In the genomic region with DNA sequence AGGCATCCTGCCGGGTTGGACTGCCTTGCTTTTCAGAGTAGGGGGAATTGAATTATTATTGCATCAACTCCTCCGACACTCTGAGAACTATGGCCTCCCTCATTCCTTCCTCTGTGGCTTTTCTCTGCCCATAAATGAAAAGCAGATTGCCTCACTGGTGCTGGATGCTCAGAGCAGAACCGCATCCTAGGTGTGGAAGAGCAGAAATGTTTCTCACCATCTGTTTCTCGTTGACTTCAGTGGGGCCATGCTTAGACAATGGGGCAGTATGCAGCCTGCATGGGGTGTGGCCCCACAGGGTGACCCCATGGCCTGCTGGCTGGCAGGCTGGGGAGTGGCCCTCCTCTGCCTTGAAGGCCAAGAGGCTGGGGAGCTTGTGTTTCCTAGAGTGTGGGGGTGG, we compare ENCODE assay signal across 14 cellular contexts. TPM values are rescaled to one million over a fixed set of nuclear protein-coding genes. Genes with fewer than 3 reads are reported as not detected.
DNase-seq lines count a peak whose midpoint lies in the region; ATAC-seq and TF ChIP-seq lines count a peak whose summit lies in the region.
"Had no signal": no experiment of that assay in that cellular context is flagged by ENCODE, and none has a peak within 500 bp of the region (broad histone marks: within the 10 kb centered on the region; RNA-seq: fewer than 3 reads in every experiment).

No MANE protein-coding gene starts in this region.

- no peak overlapping the region for H3K4me2 ChIP-seq in GM23338
- H3K4me2 ChIP-seq in SK-N-SH, result peak overlapping the region; percentile 39
- H3K4me2 ChIP-seq in smooth muscle cell, result peak overlapping the region; percentile 18

- DNase-seq in GM23338 (ENCODE audit: low spot score) (no peak), SK-N-SH (peak; percentile 48), fibroblast of the conjunctiva (ENCODE audit: low read depth) (peak; percentile 94), smooth muscle cell (lab: John Stamatoyannopoulos, UW; ENCODE audit: unreplicated experiment) (no peak), amniotic stem cell (lab: John Stamatoyannopoulos, UW) (no peak)
- DNase-seq in activated effector memory CD4-positive, alpha-beta T cell treated with anti-CD3 and anti-CD28 coated beads, Interleukin-2, amount 50 U/mL, for 16 hours, result no peak
- no peak for DNase-seq in CD8-positive, alpha-beta T cell
- DNase-seq: DMS 273 treated with DMSO at 0.1 percent for 48 hours; effector CD8-positive, alpha-beta T cell; nephron progenitor cell; small intestine had no signal

- H3K36me3 Mint-ChIP-seq in GM23338 (ENCODE audit: low read depth), result no peaks in the 10 kb centered on the region
- H3K36me3 Mint-ChIP-seq in CD8-positive, alpha-beta T cell, result no peaks in the 10 kb centered on the region

- peak overlapping the region; percentile 69; the same call in 1 of the 2 replicates for H2AFZ ChIP-seq in GM23338
- H2AFZ ChIP-seq in SK-N-SH (ENCODE audit: low read depth), result peak overlapping the region; percentile 17; the same call in 1 of the 2 replicates
- peak overlapping the region; percentile 46 for H2AFZ ChIP-seq in smooth muscle cell (ENCODE audit: low read depth)

- ATAC-seq in GM23338, result 0 out of 3 replicates have a peak, but pooled peaks have one; percentile 17
- no peak for ATAC-seq in CD8-positive, alpha-beta T cell

- H3K4me3 ChIP-seq in GM23338 (no peak overlapping the region), SK-N-SH (ENCODE audit: low read depth in 2 of 2, low read length in 1 of 2) (no peak overlapping the region), smooth muscle cell (no peak overlapping the region)
- no peak overlapping the region for H3K4me3 ChIP-seq in CD8-positive, alpha-beta T cell (ENCODE audit: low read depth, low read length)
- H3K4me3 ChIP-seq: ascending aorta had no signal

- peaks cover 2% of the 10 kb centered on the region for H3K27me3 Mint-ChIP-seq in GM23338 (ENCODE audit: insufficient read depth, low read depth, poor library complexity)
- peaks cover 14% of the 10 kb centered on the region for H3K27me3 Mint-ChIP-seq in CD8-positive, alpha-beta T cell (ENCODE audit: low read depth)

- H3K9me2 ChIP-seq in GM23338 (ENCODE audit: insufficient read depth) (no peaks in the 10 kb centered on the region), SK-N-SH (no peaks in the 10 kb centered on the region)

- no peaks in the 10 kb centered on the region for H3K27me3 ChIP-seq in GM23338 (ENCODE audit: insufficient read depth)
- H3K27me3 ChIP-seq in SK-N-SH (ENCODE audit: insufficient read depth), result no peaks in the 10 kb centered on the region
- no peaks in the 10 kb centered on the region for H3K27me3 ChIP-seq in smooth muscle cell (ENCODE audit: low read depth)
- H3K27me3 ChIP-seq in CD8-positive, alpha-beta T cell (ENCODE audit: insufficient read depth, low read length), result no peaks in the 10 kb centered on the region
- H3K27me3 ChIP-seq: ascending aorta had no signal

- no peak for TF ChIP-seq CTCF in GM23338 (conservative IDR thresholded peaks at IDR 0.05; ENCODE audit: low read depth in 2 of 2)
- no peak for TF ChIP-seq CTCF in SK-N-SH (IDR thresholded peaks at IDR 0.05)
- TF ChIP-seq CTCF in smooth muscle cell (IDR thresholded peaks at IDR 0.05; ENCODE audit: borderline replicate concordance, insufficient read depth, poor library complexity, severe bottlenecking), result no peak
- no peak for TF ChIP-seq CTCF in CD8-positive, alpha-beta T cell (IDR thresholded peaks at IDR 0.05)

- WGBS in SK-N-SH (ENCODE audit: low lambda C conversion rate), result 31% methylated on average over 3 of the region's 4 CpGs
- WGBS in smooth muscle cell (ENCODE audit: low lambda C conversion rate), result 28% methylated on average over 4 of the region's 4 CpGs

- H3K79me2 ChIP-seq in GM23338 (replicated peaks; ENCODE audit: insufficient read depth) (no peaks in the 10 kb centered on the region), SK-N-SH (ENCODE audit: insufficient read depth) (peaks cover 16% of the 10 kb centered on the region; the same call in 1 of the 2 replicates), smooth muscle cell (ENCODE audit: low read depth) (no peaks in the 10 kb centered on the region)

- H3K27ac Mint-ChIP-seq in GM23338, result no peak overlapping the region
- H3K27ac Mint-ChIP-seq in CD8-positive, alpha-beta T cell, result no peak overlapping the region
- H3K27ac Mint-ChIP-seq: nephron progenitor cell had no signal

- no peaks in the 10 kb centered on the region for H3K9me3 ChIP-seq in SK-N-SH
- H3K9me3 ChIP-seq in smooth muscle cell (replicated peaks; ENCODE audit: low read depth), result no peaks in the 10 kb centered on the region
- H3K9me3 ChIP-seq in CD8-positive, alpha-beta T cell (ENCODE audit: low read length), result no peaks in the 10 kb centered on the region
- H3K9me3 ChIP-seq: ascending aorta had no signal

- H3K27ac ChIP-seq in GM23338 (ENCODE audit: low read depth), result no peak overlapping the region
- H3K27ac ChIP-seq in SK-N-SH (ENCODE audit: low read depth in 2 of 2, low read length in 1 of 2), result peak overlapping the region; percentile 77 to 98
- peak overlapping the region; percentile 97 for H3K27ac ChIP-seq in smooth muscle cell (ENCODE audit: low read depth)
- no peak overlapping the region for H3K27ac ChIP-seq in CD8-positive, alpha-beta T cell (ENCODE audit: low read depth, low read length)
- H3K27ac ChIP-seq: ascending aorta had no signal

- intact Hi-C loops in CD8-positive, alpha-beta T cell (cut with DNase I, micrococcal nuclease), result no loop called here

- H3K9ac ChIP-seq in SK-N-SH (peak overlapping the region; percentile 18; the same call in 1 of the 2 replicates), smooth muscle cell (ENCODE audit: low read depth) (no peak overlapping the region)

- H3K4me1 Mint-ChIP-seq in GM23338, result no peaks in the 10 kb centered on the region
- no peaks in the 10 kb centered on the region for H3K4me1 Mint-ChIP-seq in CD8-positive, alpha-beta T cell (ENCODE audit: low read depth)

- no peaks in the 10 kb centered on the region for H3K36me3 ChIP-seq in GM23338 (ENCODE audit: insufficient read depth)
- H3K36me3 ChIP-seq in SK-N-SH (replicated peaks in 1 of 2; ENCODE audit: control insufficient read depth in 1 of 2, insufficient read depth in 2 of 2, low read length in 1 of 2), result no peaks in the 10 kb centered on the region
- no peaks in the 10 kb centered on the region for H3K36me3 ChIP-seq in smooth muscle cell (ENCODE audit: low read depth)
- H3K36me3 ChIP-seq in CD8-positive, alpha-beta T cell (ENCODE audit: insufficient read depth, low read length), result no peaks in the 10 kb centered on the region
- H3K36me3 ChIP-seq: ascending aorta had no signal

- TF ChIP-seq RAD21 in SK-N-SH (IDR thresholded peaks at IDR 0.05; ENCODE audit: low read length), result no peak

- POLR2A ChIA-PET in SK-N-SH (lab: Yijun Ruan, JAX), result interaction anchor here (1.0 kb wide), 1 partner anchor 18 kb away, joined by 4 read pairs; no protein-coding TSS in a partner anchor
- POLR2A ChIA-PET in CD8-positive, alpha-beta T cell (lab: Charles Lee), result no interaction called here

- CTCF ChIA-PET in SK-N-SH (lab: Yijun Ruan, JAX), result interaction anchor here (0.9 to 1.6 kb wide), 4 partner anchors 12 to 64 kb away, joined by 3 to 6 read pairs (median 4); no protein-coding TSS in a partner anchor
- CTCF ChIA-PET in CD8-positive, alpha-beta T cell (lab: Charles Lee), result no interaction called here

- H4K20me1 ChIP-seq in GM23338 (replicated peaks; ENCODE audit: insufficient read depth), result no peaks in the 10 kb centered on the region
- H4K20me1 ChIP-seq in SK-N-SH (ENCODE audit: insufficient read depth), result no peaks in the 10 kb centered on the region
- H4K20me1 ChIP-seq in smooth muscle cell (ENCODE audit: low read depth), result no peaks in the 10 kb centered on the region

- no peaks in the 10 kb centered on the region for H3K4me1 ChIP-seq in GM23338 (ENCODE audit: insufficient read depth)
- peaks cover 17 to 44% of the 10 kb centered on the region in 2 experiments; a peak in 3 of 4 replicates for H3K4me1 ChIP-seq in SK-N-SH (ENCODE audit: control insufficient read depth in 1 of 2, insufficient read depth in 2 of 2, low read depth in 1 of 2, low read length in 1 of 2)
- peaks cover 8% of the 10 kb centered on the region for H3K4me1 ChIP-seq in smooth muscle cell (ENCODE audit: low read depth)
- no peaks in the 10 kb centered on the region for H3K4me1 ChIP-seq in CD8-positive, alpha-beta T cell (ENCODE audit: insufficient read depth, low read length)

- H3F3A ChIP-seq in GM23338 (replicated peaks; ENCODE audit: low read depth) (no peaks in the 10 kb centered on the region), SK-N-SH (replicated peaks; ENCODE audit: insufficient read depth) (peaks cover 51% of the 10 kb centered on the region), smooth muscle cell (ENCODE audit: low read depth) (peaks cover 26% of the 10 kb centered on the region)

- no peaks in the 10 kb centered on the region for H3K9me3 Mint-ChIP-seq in GM23338
- no peaks in the 10 kb centered on the region for H3K9me3 Mint-ChIP-seq in CD8-positive, alpha-beta T cell
- H3K9me3 Mint-ChIP-seq: nephron progenitor cell had no signal

- peak; percentile 76 to 80 for TF ChIP-seq EP300 in SK-N-SH (IDR thresholded peaks at IDR 0.05; ENCODE audit: borderline replicate concordance in 1 of 2, low read depth in 1 of 2, low read length in 1 of 2)

- H3K4me3 Mint-ChIP-seq in GM23338, result no peak overlapping the region
- H3K4me3 Mint-ChIP-seq in CD8-positive, alpha-beta T cell, result no peak overlapping the region
- H3K4me3 Mint-ChIP-seq: nephron progenitor cell had no signal

TF ChIP-seq in GM23338, 12 proteins besides CTCF, POLR2A, EP300 and RAD21 (continues in another document):
- TF ChIP-seq EZH2 (IDR thresholded peaks at IDR 0.05; ENCODE audit: low read depth, unreplicated experiment) (no peak), ZNF331 (CRISPR knock-in tag; IDR thresholded peaks at IDR 0.05; ENCODE audit: low read depth) (no peak), EZH2phosphoT487 (IDR thresholded peaks at IDR 0.05; ENCODE audit: unreplicated experiment) (no peak)

TF ChIP-seq in SK-N-SH, 30 proteins besides CTCF, POLR2A, EP300 and RAD21 (continues in another document):
- TF ChIP-seq ELF1 (IDR thresholded peaks at IDR 0.05), result no peak
- peak; percentile 83; the same call in 1 of the 2 replicates for TF ChIP-seq POLR2AphosphoS5 (IDR thresholded peaks at IDR 0.05; ENCODE audit: low read depth, low read length)

RNA-seq across cellular contexts. Expression of a gene that starts 27.3 kb away (rescaled TPM):
- total RNA-seq in GM23338 (2014; rRNA removed; shearing (Covaris generic)), result 8.2 and 8.9 TPM in 2 replicates
- 8.0 and 9.4 TPM in 2 replicates for polyA plus RNA-seq in GM23338 (2016; fragmentation: Nextera tagmentation; extraction: Ambion mirVana)
- 2,247 and 2,678 TPM in 2 replicates for polyA plus RNA-seq in SK-N-SH (2012; rRNA removed)
- 1,829 and 2,247 TPM in 2 replicates for polyA plus RNA-seq in SK-N-SH (2012; cell fraction: cytosol; rRNA removed)
- polyA plus RNA-seq in SK-N-SH (2012; cell fraction: nucleus; rRNA removed), result 2,574 and 3,187 TPM in 2 replicates
- total RNA-seq in smooth muscle cell, result 2,635 and 2,673 TPM in 2 replicates
- 2,505 and 2,991 TPM in 2 replicates for polyA plus RNA-seq in smooth muscle cell
- total RNA-seq in CD8-positive, alpha-beta T cell, result 1 to 10 TPM; 1.8 TPM

RNA-seq across cellular contexts. Expression of a gene that starts 46.7 kb away (rescaled TPM):
- not detected in 2 replicates for total RNA-seq in GM23338 (2014; rRNA removed; shearing (Covaris generic))
- polyA plus RNA-seq in GM23338 (2016; fragmentation: Nextera tagmentation; extraction: Ambion mirVana) (0.43 and 0.45 TPM in 2 replicates), SK-N-SH (2012; rRNA removed) (0.18 and 0.60 TPM in 2 replicates), smooth muscle cell (not detected in 2 replicates)
- polyA plus RNA-seq in SK-N-SH (2012; cell fraction: cytosol; rRNA removed), result 0.31 and 0.46 TPM in 2 replicates
- polyA plus RNA-seq in SK-N-SH (2012; cell fraction: nucleus; rRNA removed), result 0.35 and 0.49 TPM in 2 replicates
- not detected in 2 replicates for total RNA-seq in smooth muscle cell
- total RNA-seq in CD8-positive, alpha-beta T cell, result not detected
- total RNA-seq: ascending aorta, lower leg skin had no signal
- polyA plus RNA-seq: small intestine, thymus had no signal

Comparison
In these comparisons a context has a peak if more than half of its experiments do, and no peak if none do; other contexts are left out.
1. DNase-seq: peak in SK-N-SH (single experiment) and fibroblast of the conjunctiva (single experiment); none in GM23338 (single experiment), smooth muscle cell (single experiment), activated effector memory CD4-positive, alpha-beta T cell treated with anti-CD3 and anti-CD28 coated beads, Interleukin-2, amount 50 U/mL, for 16 hours (single experiment), amniotic stem cell (single experiment) and CD8-positive, alpha-beta T cell (0 of 7).
2. H2AFZ ChIP-seq: peak in every context shown above with its lines; median percentile 69 in GM23338; 46 in smooth muscle cell; 17 in SK-N-SH.
3. H3K27ac ChIP-seq: peak in SK-N-SH (2 of 2) and smooth muscle cell (single experiment); none in GM23338 (single experiment) and CD8-positive, alpha-beta T cell (single experiment).
4. RNA of a gene that starts 27.3 kb away (total RNA-seq): 2,635 to 2,673 TPM in smooth muscle cell; 8.2 to 8.9 TPM in GM23338 and 1.8 TPM in CD8-positive, alpha-beta T cell; every median in the first group is over 100 times any median in the second.